In genomic region chr19:11880598-11880997, GRCh38 we compare ENCODE assay signal across 21 cellular contexts.
"Had no signal": no experiment of that assay in that cellular context is flagged by ENCODE, and none has a peak within 500 bp of the region (broad histone marks: within the 10 kb centered on the region; RNA-seq: fewer than 3 reads in every experiment).

No MANE protein-coding gene starts in this region.

- DNase-seq: cortex of kidney had no signal

- H3K4me3 ChIP-seq: adrenal gland, body of pancreas, esophagus muscularis mucosa, gastrocnemius medialis had no signal

- ATAC-seq: foreskin keratinocyte had no signal

- H3K4me1 Mint-ChIP-seq: activated CD4-positive, alpha-beta T cell treated with anti-CD3 and anti-CD28 coated beads for 36 hours; activated naive CD4-positive, alpha-beta T cell treated with anti-CD3 and anti-CD28 coated beads, Interleukin-2, amount 50 U/mL, for 24 hours; activated naive CD8-positive, alpha-beta T cell treated with anti-CD3 and anti-CD28 coated beads, Interleukin-2, amount 50 U/mL, for 24 hours had no signal

- H3K9me3 Mint-ChIP-seq: activated CD4-positive, alpha-beta memory T cell treated with anti-CD3 and anti-CD28 coated beads for 36 hours; activated CD4-positive, alpha-beta T cell treated with anti-CD3 and anti-CD28 coated beads, Interleukin-2, amount 10 ng/mL, durations not matched to agents 24 days and 14 days; activated naive CD4-positive, alpha-beta T cell treated with anti-CD3 and anti-CD28 coated beads for 36 hours; activated naive CD4-positive, alpha-beta T cell treated with anti-CD3 and anti-CD28 coated beads, Interleukin-2, amount 50 U/mL, for 24 hours; activated naive CD8-positive, alpha-beta T cell treated with anti-CD3 and anti-CD28 coated beads for 36 hours; activated naive CD8-positive, alpha-beta T cell treated with anti-CD3 and anti-CD28 coated beads, Interleukin-2, amount 50 U/mL, for 24 hours; effector memory CD8-positive, alpha-beta T cell had no signal

- H3K27me3 ChIP-seq: adrenal gland, body of pancreas, esophagus muscularis mucosa, foreskin keratinocyte, gastrocnemius medialis had no signal

- H3K9me3 ChIP-seq: adrenal gland, body of pancreas, esophagus muscularis mucosa, gastrocnemius medialis had no signal

- H3K27ac Mint-ChIP-seq: activated CD4-positive, alpha-beta memory T cell treated with anti-CD3 and anti-CD28 coated beads for 36 hours; activated CD4-positive, alpha-beta T cell treated with anti-CD3 and anti-CD28 coated beads for 36 hours; activated CD4-positive, alpha-beta T cell treated with anti-CD3 and anti-CD28 coated beads, Interleukin-2, amount 10 ng/mL, durations not matched to agents 24 days and 14 days; activated CD8-positive, alpha-beta memory T cell treated with anti-CD3 and anti-CD28 coated beads, Interleukin-2, amount 10 ng/mL, durations not matched to agents 7 days and 5 days; activated CD8-positive, alpha-beta T cell treated with anti-CD3 and anti-CD28 coated beads, Interleukin-2, amount 10 ng/mL, durations not matched to agents 7 days and 5 days; activated naive CD4-positive, alpha-beta T cell treated with anti-CD3 and anti-CD28 coated beads for 36 hours; activated naive CD4-positive, alpha-beta T cell treated with anti-CD3 and anti-CD28 coated beads, Interleukin-2, amount 50 U/mL, for 24 hours; activated naive CD8-positive, alpha-beta T cell treated with anti-CD3 and anti-CD28 coated beads for 36 hours; activated naive CD8-positive, alpha-beta T cell treated with anti-CD3 and anti-CD28 coated beads, Interleukin-2, amount 50 U/mL, for 24 hours; activated T-helper 1 cell treated with anti-CD3 and anti-CD28 coated beads, Interleukin-12 subunit alpha, Interleukin-12 subunit beta, Interleukin-2, Interleukin-4 antibody, amounts not matched to agents 30 ng/mL and 10 ng/mL and 1 ng/mL, durations not matched to agents 14 hours and 24 hours and 36 hours; activated T-helper 2 cell treated with anti-CD3 and anti-CD28 coated beads, Interferon-gamma antibody, Interleukin-2, Interleukin-4, amounts not matched to agents 10 μg/mL and 5 μg/mL and 100 μg/mL, durations not matched to agents 14 hours and 24 hours and 36 hours; effector memory CD8-positive, alpha-beta T cell; T-helper 17 cell; T-helper 2 cell treated with Interferon-gamma antibody and Interleukin-4, amounts not matched to agents 5 μg/mL and 100 μg/mL, for 36 hours had no signal

- H3K4me3 Mint-ChIP-seq: activated CD4-positive, alpha-beta memory T cell treated with anti-CD3 and anti-CD28 coated beads for 36 hours; activated CD4-positive, alpha-beta T cell treated with anti-CD3 and anti-CD28 coated beads for 36 hours; activated CD4-positive, alpha-beta T cell treated with anti-CD3 and anti-CD28 coated beads, Interleukin-2, amount 10 ng/mL, durations not matched to agents 24 days and 14 days; activated CD8-positive, alpha-beta memory T cell treated with anti-CD3 and anti-CD28 coated beads, Interleukin-2, amount 10 ng/mL, durations not matched to agents 7 days and 5 days; activated CD8-positive, alpha-beta T cell treated with anti-CD3 and anti-CD28 coated beads, Interleukin-2, amount 10 ng/mL, durations not matched to agents 7 days and 5 days; activated naive CD4-positive, alpha-beta T cell treated with anti-CD3 and anti-CD28 coated beads for 36 hours; activated naive CD4-positive, alpha-beta T cell treated with anti-CD3 and anti-CD28 coated beads, Interleukin-2, amount 50 U/mL, for 24 hours; activated naive CD8-positive, alpha-beta T cell treated with anti-CD3 and anti-CD28 coated beads for 36 hours; activated naive CD8-positive, alpha-beta T cell treated with anti-CD3 and anti-CD28 coated beads, Interleukin-2, amount 50 U/mL, for 24 hours; activated T-helper 1 cell treated with anti-CD3 and anti-CD28 coated beads, Interleukin-12 subunit alpha, Interleukin-12 subunit beta, Interleukin-2, Interleukin-4 antibody, amounts not matched to agents 30 ng/mL and 10 ng/mL and 1 ng/mL, durations not matched to agents 14 hours and 24 hours and 36 hours; effector memory CD8-positive, alpha-beta T cell; T-helper 17 cell; T-helper 2 cell treated with Interferon-gamma antibody and Interleukin-4, amounts not matched to agents 5 μg/mL and 100 μg/mL, for 36 hours had no signal

- H3K27me3 Mint-ChIP-seq: activated CD4-positive, alpha-beta memory T cell treated with anti-CD3 and anti-CD28 coated beads for 36 hours; activated CD4-positive, alpha-beta T cell treated with anti-CD3 and anti-CD28 coated beads for 36 hours; activated naive CD4-positive, alpha-beta T cell treated with anti-CD3 and anti-CD28 coated beads, Interleukin-2, amount 50 U/mL, for 24 hours; activated naive CD8-positive, alpha-beta T cell treated with anti-CD3 and anti-CD28 coated beads for 36 hours; activated naive CD8-positive, alpha-beta T cell treated with anti-CD3 and anti-CD28 coated beads, Interleukin-2, amount 50 U/mL, for 24 hours; T-helper 17 cell had no signal

- H3K36me3 Mint-ChIP-seq: activated CD4-positive, alpha-beta memory T cell treated with anti-CD3 and anti-CD28 coated beads for 36 hours; activated CD8-positive, alpha-beta memory T cell treated with anti-CD3 and anti-CD28 coated beads, Interleukin-2, amount 10 ng/mL, durations not matched to agents 7 days and 5 days; activated naive CD4-positive, alpha-beta T cell treated with anti-CD3 and anti-CD28 coated beads, Interleukin-2, amount 50 U/mL, for 24 hours; activated naive CD8-positive, alpha-beta T cell treated with anti-CD3 and anti-CD28 coated beads for 36 hours had no signal

- H3K4me1 ChIP-seq: adrenal gland, body of pancreas, foreskin keratinocyte, gastrocnemius medialis had no signal

- H3K27ac ChIP-seq: adrenal gland, body of pancreas, esophagus muscularis mucosa, foreskin keratinocyte, gastrocnemius medialis had no signal

- H3K36me3 ChIP-seq: adrenal gland, esophagus muscularis mucosa, gastrocnemius medialis, WERI-Rb-1 had no signal
